6 cellular contexts compared by ENCODE assay signal in the genomic region with DNA sequence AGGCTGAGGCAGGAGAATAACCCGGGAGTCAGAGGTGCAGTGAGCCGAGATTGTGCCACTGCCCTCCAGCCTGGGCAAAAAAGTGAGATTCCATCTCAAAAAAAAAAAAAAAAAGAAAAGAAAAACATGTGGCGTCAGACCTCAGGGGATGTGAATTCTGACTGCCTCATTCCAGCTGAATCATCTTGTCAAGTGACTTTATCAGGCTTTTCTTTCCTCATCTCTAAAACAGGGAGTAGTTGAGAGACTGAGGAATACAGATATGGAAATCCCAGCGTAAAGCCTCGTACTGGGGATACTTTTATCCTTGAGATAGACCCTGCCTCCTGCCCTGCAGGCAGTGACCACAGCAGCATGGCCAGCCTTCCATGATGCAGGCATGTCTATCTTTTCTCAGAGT.
DNase-seq lines count a peak whose midpoint lies in the region; ATAC-seq, FAIRE-seq and TF ChIP-seq lines count a peak whose summit lies in the region.
"Not testable (repeated sequence)": the region's sequence is repeated elsewhere in the genome, so short reads cannot be mapped to it uniquely, and the experiment has no call there.

No MANE protein-coding gene starts in this region.

- H4K20me1 ChIP-seq in K562 (replicated peaks; ENCODE audit: control insufficient read depth, insufficient read depth, low read length): not testable (repeated sequence)

- intact Hi-C loops in K562 (cut with micrococcal nuclease): not testable (repeated sequence)

- in situ Hi-C loops in SK-MEL-5 (cut with HindIII; ENCODE audit: low pct_unique_long_range_greater_than_20kb, low sequenced_read_pairs); K562 (cut with MboI): not testable (repeated sequence)

- H3K79me2 ChIP-seq in K562 (ENCODE audit: control insufficient read depth, insufficient read depth, low read length): not testable (repeated sequence)

- H2AFZ ChIP-seq in K562 (ENCODE audit: low read depth, low read length): not testable (repeated sequence)

- not testable (repeated sequence) for FAIRE-seq in K562 (lab: Jason Lieb, UNC)

- not testable (repeated sequence) for H3K36me3 ChIP-seq in K562 (ENCODE audit: control insufficient read depth, insufficient read depth, low read length)

- TF ChIP-seq POLR2A in K562 (conservative IDR thresholded peaks at IDR 0.05): not testable (repeated sequence)

- not testable (repeated sequence) for TF ChIP-seq CTCF in K562 (IDR thresholded peaks at IDR 0.05 in 2 of 3, conservative IDR thresholded peaks at IDR 0.05 in 1 of 3; ENCODE audit: insufficient read depth in 2 of 3, low read depth in 1 of 3, low read length in 3 of 3); cardiac fibroblast (IDR thresholded peaks at IDR 0.05; ENCODE audit: low read depth, low read length)

- DNase-seq in HCEC 1CT: peak; percentile 2
- DNase-seq in NCI-H226: peak; percentile 23
- DNase-seq in SK-MEL-5 (ENCODE audit: low read depth, low spot score): peak; percentile 0
- DNase-seq in K562 (ENCODE audit: extremely low read depth in 1 of 4, low spot score in 3 of 4): peak in 1 of 4 experiments; percentile 15
- peak; percentile 18 to 28 for DNase-seq in cardiac fibroblast (ENCODE audit: low read depth in 2 of 2)
- peak; percentile 13 for DNase-seq in foreskin melanocyte

- TF ChIP-seq RAD21 in K562 (CRISPR knock-in tag; conservative IDR thresholded peaks at IDR 0.05 in 1 of 2, IDR thresholded peaks at IDR 0.05 in 1 of 2): not testable (repeated sequence)

- ATAC-seq in K562: peak; percentile 67

- BruUV-seq in K562 (replicated peaks; lab: Mats Ljungman, UMichigan): not testable (repeated sequence)

- not testable (repeated sequence) for H3K4me2 ChIP-seq in K562 (ENCODE audit: insufficient read depth, low read length)

- H3K27me3 ChIP-seq in K562 (ENCODE audit: control insufficient read depth in 2 of 2, insufficient read depth in 2 of 2, low read length in 2 of 2): not testable (repeated sequence)

- not testable (repeated sequence) for H3K4me3 ChIP-seq in K562; cardiac fibroblast (replicated peaks in 1 of 2; ENCODE audit: low read depth in 2 of 2, low read length in 2 of 2)

- H3K9me1 ChIP-seq in K562 (ENCODE audit: control insufficient read depth, insufficient read depth, low read length): not testable (repeated sequence)

- CTCF ChIA-PET in K562 (lab: Yijun Ruan, JAX; ENCODE audit: low intra/inter-chr PET ratio): not testable (repeated sequence)

- TF ChIP-seq EP300 in K562 (IDR thresholded peaks at IDR 0.05; ENCODE audit: low read length): not testable (repeated sequence)

- H3K27ac ChIP-seq in K562 (ENCODE audit: extremely low read depth, low read depth, low read length): not testable (repeated sequence)

- H3K4me1 ChIP-seq in K562 (replicated peaks in 1 of 2; ENCODE audit: control insufficient read depth in 2 of 2, insufficient read depth in 2 of 2, low read length in 2 of 2): not testable (repeated sequence)

- WGBS in K562 (ENCODE audit: insufficient coverage, low coverage, missing lambda C conversion rate): 0% methylated on average over 3 of the region's 5 CpGs

- H3K9me3 ChIP-seq in K562 (replicated peaks; ENCODE audit: control insufficient read depth, insufficient read depth, low read depth, low read length): not testable (repeated sequence)

- POLR2A ChIA-PET in K562 (lab: Yijun Ruan, JAX): not testable (repeated sequence)

- H3K9ac ChIP-seq in K562 (ENCODE audit: insufficient read depth in 1 of 2, low read depth in 2 of 2, low read length in 2 of 2): not testable (repeated sequence)

TF ChIP-seq in K562, 482 proteins besides CTCF, POLR2A, EP300 and RAD21:
- peak; percentile 44 for TF ChIP-seq MAFG (tag; conservative IDR thresholded peaks at IDR 0.05)
- TF ChIP-seq FOSL1 (tag; conservative IDR thresholded peaks at IDR 0.05): 0 out of 2 replicates have a peak, but pooled peaks have one; percentile 15
- peak; percentile 20; the same call in 1 of the 2 replicates for TF ChIP-seq ARID1B (IDR thresholded peaks at IDR 0.05)
- peak; percentile 2; the same call in 1 of the 2 replicates for TF ChIP-seq ZNF316 (IDR thresholded peaks at IDR 0.05)
- TF ChIP-seq MAFK (IDR thresholded peaks at IDR 0.05; ENCODE audit: low read length): 0 out of 2 replicates have a peak, but pooled peaks have one; percentile 10
- TF ChIP-seq C11orf30 (IDR thresholded peaks at IDR 0.05; ENCODE audit: low read depth): peak; percentile 54; the same call in 1 of the 2 replicates
- TF ChIP-seq NFE2 (IDR thresholded peaks at IDR 0.05; ENCODE audit: low read depth): peak; percentile 54; the same call in 1 of the 2 replicates
- peak; percentile 19; the same call in 1 of the 2 replicates for TF ChIP-seq ZNF384 (IDR thresholded peaks at IDR 0.05; ENCODE audit: low read depth, low read length)
- TF ChIP-seq CBFA2T3 (IDR thresholded peaks at IDR 0.05): peak; percentile 24; the same call in 1 of the 2 replicates
